Comparison of ENCODE assay signal across 21 cellular contexts in the genomic region with DNA sequence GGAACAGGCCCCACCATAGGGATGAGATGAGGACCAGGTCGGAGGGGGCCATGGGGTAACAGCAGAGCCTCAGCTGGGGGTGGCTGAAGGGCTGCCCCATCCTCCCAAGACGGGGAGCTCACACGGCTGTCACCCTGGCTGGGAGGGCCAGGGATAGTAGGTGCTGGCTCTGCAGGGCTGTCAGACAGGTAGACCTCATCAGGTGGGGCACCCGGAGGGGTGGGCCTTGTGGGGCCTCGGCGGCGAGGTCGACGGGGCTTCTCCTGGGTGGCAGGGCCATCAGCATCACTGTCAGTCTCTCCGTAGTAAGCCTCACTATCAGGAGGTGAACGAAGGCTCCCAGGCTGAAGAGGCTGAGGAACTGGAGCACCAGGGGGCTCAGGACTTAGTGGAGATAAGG. TPM values are rescaled to one million over a fixed set of nuclear protein-coding genes. Genes with fewer than 3 reads are reported as not detected.
"Had no signal": no experiment of that assay in that cellular context is flagged by ENCODE, and none has a peak within 500 bp of the region (broad histone marks: within the 10 kb centered on the region; RNA-seq: fewer than 3 reads in every experiment).

No MANE protein-coding gene starts in this region.

- H3K9me3 ChIP-seq: mucosa of descending colon, sigmoid colon, testis had no signal

- H3K27ac ChIP-seq: sigmoid colon, testis had no signal

- H3K9me3 Mint-ChIP-seq: stimulated activated naive B cell treated with anti-CD40 and anti-IgM and Interleukin-4, amounts not matched to agents 10 μg/mL and 1 μg/mL and 100 μg/mL, for 72 hours; WTC11 had no signal

- H3K36me3 ChIP-seq: sigmoid colon had no signal

- DNase-seq: activated CD4-positive, alpha-beta T cell treated with anti-CD3 and anti-CD28 coated beads, Interleukin-2, amount 50 U/mL, for 4 hours; activated naive CD4-positive, alpha-beta T cell treated with Interleukin-2 at 50 U/mL for 16 hours; activated T-cell treated with anti-CD3 and anti-CD28 coated beads, Interleukin-2, amount 50 U/mL, for 48 hours; amygdala; hypothalamus; mucosa of descending colon; nucleus accumbens; sigmoid colon; stimulated activated CD4-positive, alpha-beta T cell treated with anti-CD3 and anti-CD28 coated beads, Interleukin-2, amount 100 ng/mL, for 48 hours; stimulated activated CD8-positive, alpha-beta memory T cell treated with anti-CD3 and anti-CD28 coated beads, Interleukin-4, amount 100 ng/mL, for 48 hours; stimulated activated naive B cell treated with anti-CD40 and anti-IgM and Interleukin-4, amounts not matched to agents 10 μg/mL and 1 μg/mL and 100 μg/mL, for 72 hours; T1000; testis; trophoblast cell had no signal

- H3K27ac Mint-ChIP-seq: stimulated activated naive B cell treated with anti-CD40 and anti-IgM and Interleukin-4, amounts not matched to agents 10 μg/mL and 1 μg/mL and 100 μg/mL, for 72 hours; WTC11 had no signal

- H3K36me3 Mint-ChIP-seq: stimulated activated naive B cell treated with anti-CD40 and anti-IgM and Interleukin-4, amounts not matched to agents 10 μg/mL and 1 μg/mL and 100 μg/mL, for 72 hours; WTC11 had no signal

- H3K4me3 ChIP-seq: mucosa of descending colon, sigmoid colon, testis had no signal

- FAIRE-seq: bronchial epithelial cell had no signal

- ATAC-seq: mucosa of descending colon; stimulated activated naive B cell treated with anti-CD40 and anti-IgM and Interleukin-4, amounts not matched to agents 10 μg/mL and 1 μg/mL and 100 μg/mL, for 72 hours had no signal

- H3K4me3 Mint-ChIP-seq: stimulated activated naive B cell treated with anti-CD40 and anti-IgM and Interleukin-4, amounts not matched to agents 10 μg/mL and 1 μg/mL and 100 μg/mL, for 72 hours; WTC11 had no signal

- H3K27me3 ChIP-seq: sigmoid colon, testis had no signal

- H3K27me3 Mint-ChIP-seq: stimulated activated naive B cell treated with anti-CD40 and anti-IgM and Interleukin-4, amounts not matched to agents 10 μg/mL and 1 μg/mL and 100 μg/mL, for 72 hours had no signal

RNA-seq across cellular contexts. Expression of gene SYNPO2L, which starts 2.6 kb away (rescaled TPM):
- total RNA-seq: bronchial epithelial cell, cerebellum, epithelial cell of proximal tubule, lower leg skin, sigmoid colon had no signal
- polyA plus RNA-seq: neural cell had no signal

RNA-seq across cellular contexts. Expression of gene MYOZ1, which starts 11.9 kb away (rescaled TPM):
- total RNA-seq: bronchial epithelial cell; mucosa of descending colon; sigmoid colon; T-helper 1 cell treated with Interleukin-12 subunit alpha and Interleukin-12 subunit beta and Interleukin-4 antibody, amounts not matched to agents 30 ng/mL and 1 ng/mL, for 36 hours had no signal
